Comparison of ENCODE assay signal across 25 cellular contexts in genomic region chr12:123949118-123949774, GRCh38. TPM values are rescaled to one million over a fixed set of nuclear protein-coding genes. Genes with fewer than 3 reads are reported as not detected.
A peak's percentile ranks its signal among the peaks of the same experiment; 100 is the strongest.
DNase-seq lines count a peak whose midpoint lies in the region; ATAC-seq and TF ChIP-seq lines count a peak whose summit lies in the region.
"Had no signal": no experiment of that assay in that cellular context is flagged by ENCODE, and none has a peak within 500 bp of the region (broad histone marks: within the 10 kb centered on the region; RNA-seq: fewer than 3 reads in every experiment).

No MANE protein-coding gene starts in this region.

- peaks cover 20% of the 10 kb centered on the region for H3K79me2 ChIP-seq in neural cell (replicated peaks; ENCODE audit: insufficient read depth, low read length)

- ATAC-seq in activated T-helper 17 cell treated with anti-CD3 and anti-CD28 coated beads, Interleukin-2, amount 50 U/mL, for 72 hours (replicated peaks), result no peak
- no peak for ATAC-seq in esophagus mucosa
- no peak for ATAC-seq in stimulated activated naive CD8-positive, alpha-beta T cell treated with anti-CD3 and anti-CD28 coated beads, Interleukin-15, Interleukin-2, amounts not matched to agents 100 U/mL and 50 U/mL, for 24 hours
- ATAC-seq: activated naive CD8-positive, alpha-beta T cell treated with anti-CD3 and anti-CD28 coated beads, Interleukin-2, amount 50 U/mL, for 24 hours; CD8-positive, alpha-beta T cell; upper lobe of right lung had no signal

- no peak for TF ChIP-seq EP300 in neural cell (conservative IDR thresholded peaks at IDR 0.05; ENCODE audit: poor library complexity, severe bottlenecking)

- H3K27me3 Mint-ChIP-seq in activated T-helper 17 cell treated with anti-CD3 and anti-CD28 coated beads, Interleukin-2, amount 50 U/mL, for 72 hours, result no peaks in the 10 kb centered on the region
- H3K27me3 Mint-ChIP-seq in endodermal cell (ENCODE audit: insufficient read depth), result peaks cover 16% of the 10 kb centered on the region
- H3K27me3 Mint-ChIP-seq: activated CD4-positive, alpha-beta T cell treated with anti-CD3 and anti-CD28 coated beads, Interleukin-2, amount 10 ng/mL, durations not matched to agents 24 days and 14 days; activated naive CD8-positive, alpha-beta T cell treated with anti-CD3 and anti-CD28 coated beads, Interleukin-2, amount 50 U/mL, for 24 hours; dendritic cell treated with granulocyte-macrophage colony-stimulating factor and Interleukin-4, amounts not matched to agents 40 ng/mL and 50 ng/mL, for 4 days; stimulated activated naive CD8-positive, alpha-beta T cell treated with anti-CD3 and anti-CD28 coated beads, Interleukin-15, Interleukin-2, amounts not matched to agents 100 ng/mL and 50 ng/mL, for 24 hours had no signal

- peak overlapping the region; percentile 4 for H3K27ac Mint-ChIP-seq in activated T-helper 17 cell treated with anti-CD3 and anti-CD28 coated beads, Interleukin-2, amount 50 U/mL, for 72 hours
- no peak overlapping the region for H3K27ac Mint-ChIP-seq in endodermal cell
- H3K27ac Mint-ChIP-seq: activated CD4-positive, alpha-beta T cell treated with anti-CD3 and anti-CD28 coated beads, Interleukin-2, amount 10 ng/mL, durations not matched to agents 24 days and 14 days; activated naive CD8-positive, alpha-beta T cell treated with anti-CD3 and anti-CD28 coated beads, Interleukin-2, amount 50 U/mL, for 24 hours; CD8-positive, alpha-beta T cell; dendritic cell treated with granulocyte-macrophage colony-stimulating factor and Interleukin-4, amounts not matched to agents 40 ng/mL and 50 ng/mL, for 4 days; stimulated activated naive CD8-positive, alpha-beta T cell treated with anti-CD3 and anti-CD28 coated beads, Interleukin-15, Interleukin-2, amounts not matched to agents 100 ng/mL and 50 ng/mL, for 24 hours had no signal

- H4K20me1 ChIP-seq in neural cell (ENCODE audit: insufficient read depth), result no peaks in the 10 kb centered on the region

- H3K4me3 Mint-ChIP-seq in activated T-helper 17 cell treated with anti-CD3 and anti-CD28 coated beads, Interleukin-2, amount 50 U/mL, for 72 hours, result no peak overlapping the region
- no peak overlapping the region for H3K4me3 Mint-ChIP-seq in endodermal cell
- H3K4me3 Mint-ChIP-seq: activated CD4-positive, alpha-beta T cell treated with anti-CD3 and anti-CD28 coated beads, Interleukin-2, amount 10 ng/mL, durations not matched to agents 24 days and 14 days; activated naive CD8-positive, alpha-beta T cell treated with anti-CD3 and anti-CD28 coated beads, Interleukin-2, amount 50 U/mL, for 24 hours; CD8-positive, alpha-beta T cell; dendritic cell treated with granulocyte-macrophage colony-stimulating factor and Interleukin-4, amounts not matched to agents 40 ng/mL and 50 ng/mL, for 4 days; nephron progenitor cell; stimulated activated naive CD8-positive, alpha-beta T cell treated with anti-CD3 and anti-CD28 coated beads, Interleukin-15, Interleukin-2, amounts not matched to agents 100 ng/mL and 50 ng/mL, for 24 hours had no signal

- H3K9me3 ChIP-seq in endodermal cell (ENCODE audit: control insufficient read depth, low read length) (peaks cover 35% of the 10 kb centered on the region), neural cell (ENCODE audit: low read length) (peaks cover 4% of the 10 kb centered on the region)
- H3K9me3 ChIP-seq: HAP-1, prostate gland, upper lobe of right lung had no signal

- H3K27ac ChIP-seq in endodermal cell (ENCODE audit: low read depth, low read length) (peak overlapping the region; percentile 83), neural cell (ENCODE audit: low read length) (peak overlapping the region; percentile 63)
- H3K27ac ChIP-seq: epithelial cell of prostate, prostate gland, skin epidermis, upper lobe of right lung had no signal

- no peaks in the 10 kb centered on the region for H3F3A ChIP-seq in neural cell (ENCODE audit: insufficient read depth, low read length, poor library complexity, severe bottlenecking)

- peaks cover 5% of the 10 kb centered on the region for H3K4me1 Mint-ChIP-seq in activated T-helper 17 cell treated with anti-CD3 and anti-CD28 coated beads, Interleukin-2, amount 50 U/mL, for 72 hours
- peaks cover 12% of the 10 kb centered on the region for H3K4me1 Mint-ChIP-seq in endodermal cell
- H3K4me1 Mint-ChIP-seq: activated CD4-positive, alpha-beta T cell treated with anti-CD3 and anti-CD28 coated beads, Interleukin-2, amount 10 ng/mL, durations not matched to agents 24 days and 14 days; activated naive CD8-positive, alpha-beta T cell treated with anti-CD3 and anti-CD28 coated beads, Interleukin-2, amount 50 U/mL, for 24 hours had no signal

- H3K9ac ChIP-seq in endodermal cell (ENCODE audit: extremely low read depth, low read length, poor library complexity, severe bottlenecking) (no peak overlapping the region), neural cell (ENCODE audit: low read length) (peak overlapping the region; percentile 38)

- peak overlapping the region; percentile 57 for H3K4me3 ChIP-seq in endodermal cell (ENCODE audit: low read length)
- H3K4me3 ChIP-seq in neural cell (ENCODE audit: low read length), result peak overlapping the region; percentile 34
- H3K4me3 ChIP-seq: HAP-1, prostate gland, skin epidermis, upper lobe of right lung had no signal

- H2AFZ ChIP-seq in neural cell (ENCODE audit: low read depth, low read length), result no peak overlapping the region

- no peak overlapping the region for H3K4me2 ChIP-seq in neural cell (ENCODE audit: low read length)

- DNase-seq in HuH-7.5 (ENCODE audit: low spot score) (peak; percentile 61), endodermal cell (no peak), NOMO-1 treated with DMSO at 0.1 percent for 48 hours (lab: John Stamatoyannopoulos, UW; ENCODE audit: unreplicated experiment) (no peak)
- no peak for DNase-seq in stimulated activated naive CD8-positive, alpha-beta T cell treated with anti-CD3 and anti-CD28 coated beads, Interleukin-15, Interleukin-2, amounts not matched to agents 100 U/mL and 50 U/mL, for 24 hours
- DNase-seq: activated CD4-positive, alpha-beta T cell treated with anti-CD3 and anti-CD28 coated beads, Interleukin-2, amount 10 ng/mL, durations not matched to agents 24 days and 14 days; activated naive CD8-positive, alpha-beta T cell treated with anti-CD3 and anti-CD28 coated beads, Interleukin-2, amount 50 U/mL, for 24 hours; CD8-positive, alpha-beta T cell; DND-41; foreskin melanocyte; kidney glomerular epithelial cell; NCI-H1105 treated with DMSO at 0.1 percent for 48 hours; NCI-H510A treated with DMSO at 0.1 percent for 48 hours; nephron progenitor cell; SHP77; stimulated activated CD4-positive, alpha-beta T cell treated with anti-CD3 and anti-CD28 coated beads, Interleukin-2, amount 100 ng/mL, for 48 hours; upper lobe of right lung had no signal

- 78 to 93% methylated on average over 13 to 15 of the region's 15 CpGs for WGBS in endodermal cell (ENCODE audit: insufficient coverage in 1 of 2, insufficient read length in 1 of 2), 2 experiments

- H3K36me3 Mint-ChIP-seq in activated T-helper 17 cell treated with anti-CD3 and anti-CD28 coated beads, Interleukin-2, amount 50 U/mL, for 72 hours (ENCODE audit: low read depth), result peaks cover 13% of the 10 kb centered on the region
- peaks cover 47% of the 10 kb centered on the region for H3K36me3 Mint-ChIP-seq in endodermal cell (ENCODE audit: low read depth)

- H3K36me3 ChIP-seq in endodermal cell (ENCODE audit: control insufficient read depth, insufficient read depth, low read length) (peaks cover 20% of the 10 kb centered on the region), neural cell (ENCODE audit: insufficient read depth, low read length) (no peaks in the 10 kb centered on the region)
- H3K36me3 ChIP-seq: HAP-1 had no signal

- peaks cover 12% of the 10 kb centered on the region for H3K4me1 ChIP-seq in endodermal cell (ENCODE audit: control insufficient read depth, insufficient read depth, low read length)
- H3K4me1 ChIP-seq: HAP-1, prostate gland had no signal

- TF ChIP-seq CTCF in endodermal cell (conservative IDR thresholded peaks at IDR 0.05) (no peak), neural cell (IDR thresholded peaks at IDR 0.05; ENCODE audit: poor library complexity, severe bottlenecking) (no peak)

- H3K9me3 Mint-ChIP-seq in activated T-helper 17 cell treated with anti-CD3 and anti-CD28 coated beads, Interleukin-2, amount 50 U/mL, for 72 hours, result no peaks in the 10 kb centered on the region
- H3K9me3 Mint-ChIP-seq in endodermal cell, result peaks cover 15% of the 10 kb centered on the region
- H3K9me3 Mint-ChIP-seq: activated CD4-positive, alpha-beta T cell treated with anti-CD3 and anti-CD28 coated beads, Interleukin-2, amount 10 ng/mL, durations not matched to agents 24 days and 14 days; activated naive CD8-positive, alpha-beta T cell treated with anti-CD3 and anti-CD28 coated beads, Interleukin-2, amount 50 U/mL, for 24 hours; CD8-positive, alpha-beta T cell; dendritic cell treated with granulocyte-macrophage colony-stimulating factor and Interleukin-4, amounts not matched to agents 40 ng/mL and 50 ng/mL, for 4 days; stimulated activated naive CD8-positive, alpha-beta T cell treated with anti-CD3 and anti-CD28 coated beads, Interleukin-15, Interleukin-2, amounts not matched to agents 100 ng/mL and 50 ng/mL, for 24 hours had no signal

- no peaks in the 10 kb centered on the region for H3K9me2 ChIP-seq in neural cell (ENCODE audit: insufficient read depth, low read length)

- TF ChIP-seq RAD21 in neural cell (conservative IDR thresholded peaks at IDR 0.05), result no peak

- H3K27me3 ChIP-seq in endodermal cell (ENCODE audit: control insufficient read depth, insufficient read depth, low read length, poor library complexity, severe bottlenecking) (no peaks in the 10 kb centered on the region), neural cell (ENCODE audit: insufficient read depth, low read depth, low read length) (no peaks in the 10 kb centered on the region)
- H3K27me3 ChIP-seq: upper lobe of right lung had no signal

TF ChIP-seq in neural cell, 6 proteins besides CTCF, POLR2A, EP300 and RAD21 (continues in another document):
- TF ChIP-seq POLR2AphosphoS5 (IDR thresholded peaks at IDR 0.05) (no peak), TAF1 (IDR thresholded peaks at IDR 0.05; ENCODE audit: low read depth) (no peak), MXI1 (conservative IDR thresholded peaks at IDR 0.05; ENCODE audit: poor library complexity, severe bottlenecking) (no peak), SMC3 (conservative IDR thresholded peaks at IDR 0.05; ENCODE audit: poor library complexity) (no peak)

RNA-seq across cellular contexts. Expression of gene CCDC92, which starts 23.4 kb away (rescaled TPM):
- 10 to 100 TPM; 19.2 to 19.4 TPM for total RNA-seq in activated T-helper 17 cell treated with anti-CD3 and anti-CD28 coated beads, Interleukin-2, amount 50 U/mL, for 72 hours
- total RNA-seq in endodermal cell (10 to 100 TPM; 37.9 to 45.1 TPM), esophagus mucosa (9.9 TPM)
- 29.7 TPM for polyA plus RNA-seq in endodermal cell (2013, experiment 1 of 2)
- polyA plus RNA-seq in endodermal cell (2013, experiment 2 of 2), result 28.1 TPM
- polyA plus RNA-seq in neural cell, result 11.3 and 12.4 TPM in 2 replicates
- polyA minus RNA-seq in neural cell, result 38.5 and 50.9 TPM in 2 replicates

RNA-seq across cellular contexts. Expression of gene ZNF664, which starts 23.8 kb away (rescaled TPM):
- total RNA-seq in activated T-helper 17 cell treated with anti-CD3 and anti-CD28 coated beads, Interleukin-2, amount 50 U/mL, for 72 hours, result 10 to 100 TPM; 35.6 to 48.3 TPM
- total RNA-seq in endodermal cell (100 to 1,000 TPM; 131 to 139 TPM), esophagus mucosa (38.4 TPM)
- 140 TPM for polyA plus RNA-seq in endodermal cell (2013, experiment 1 of 2)
- polyA plus RNA-seq in endodermal cell (2013, experiment 2 of 2), result 134 TPM
- polyA plus RNA-seq in neural cell, result 146 and 152 TPM in 2 replicates
- polyA minus RNA-seq in neural cell, result 149 and 186 TPM in 2 replicates
